Comparison of ENCODE assay signal across 14 cellular contexts in genomic region chr3:24137958-24138875, GRCh38.
A peak's percentile ranks its signal among the peaks of the same experiment; 100 is the strongest.
DNase-seq lines count a peak whose midpoint lies in the region; ATAC-seq, FAIRE-seq and TF ChIP-seq lines count a peak whose summit lies in the region.
"Had no signal": no experiment of that assay in that cellular context is flagged by ENCODE, and none has a peak within 500 bp of the region (broad histone marks: within the 10 kb centered on the region; RNA-seq: fewer than 3 reads in every experiment).

No MANE protein-coding gene starts in this region.

- no peaks in the 10 kb centered on the region for H4K20me1 ChIP-seq in Karpas-422 (ENCODE audit: insufficient read depth, low read depth, low read length)

- H3K27me3 ChIP-seq in Karpas-422 (ENCODE audit: low read length): no peaks in the 10 kb centered on the region
- no peaks in the 10 kb centered on the region for H3K27me3 ChIP-seq in bronchial epithelial cell (ENCODE audit: control insufficient read depth, insufficient read depth, low read length)
- no peaks in the 10 kb centered on the region for H3K27me3 ChIP-seq in psoas muscle (ENCODE audit: insufficient read depth in 3 of 3, low read length in 2 of 3)
- H3K27me3 ChIP-seq: breast epithelium, MG63 had no signal

- no peaks in the 10 kb centered on the region for H3K36me3 ChIP-seq in Karpas-422 (ENCODE audit: insufficient read depth, low read length)
- no peaks in the 10 kb centered on the region for H3K36me3 ChIP-seq in bronchial epithelial cell (ENCODE audit: control insufficient read depth, insufficient read depth, low read length)
- H3K36me3 ChIP-seq in psoas muscle (ENCODE audit: insufficient read depth in 1 of 2, low read depth in 1 of 2): peaks cover 0 to 28% of the 10 kb centered on the region in 2 donors
- H3K36me3 ChIP-seq: breast epithelium, MG63 had no signal

- H3K9ac ChIP-seq in Karpas-422 (ENCODE audit: low read length): no peak overlapping the region

- no peaks in the 10 kb centered on the region for H3K79me2 ChIP-seq in Karpas-422 (ENCODE audit: low read length)

- H3K4me3 ChIP-seq in Karpas-422 (ENCODE audit: low read length): no peak overlapping the region; the same call in 1 of the 2 replicates
- H3K4me3 ChIP-seq in bronchial epithelial cell (ENCODE audit: low read depth, low read length): no peak overlapping the region
- H3K4me3 ChIP-seq in psoas muscle: no peak overlapping the region
- H3K4me3 ChIP-seq: breast epithelium, MG63 had no signal

- TF ChIP-seq CTCF in bronchial epithelial cell (IDR thresholded peaks at IDR 0.05; ENCODE audit: insufficient read depth, low read length, severe bottlenecking) (no peak), psoas muscle (IDR thresholded peaks at IDR 0.05) (no peak), GM20000 (IDR thresholded peaks at IDR 0.05; ENCODE audit: extremely low read depth, missing control alignments) (no peak)

- peaks cover 32% of the 10 kb centered on the region for H3K4me1 ChIP-seq in Karpas-422 (ENCODE audit: low read length)
- peaks cover 48% of the 10 kb centered on the region for H3K4me1 ChIP-seq in psoas muscle
- H3K4me1 ChIP-seq: breast epithelium had no signal

- H3K9me2 ChIP-seq in Karpas-422 (replicated peaks; ENCODE audit: insufficient read depth, low read length): no peaks in the 10 kb centered on the region

- FAIRE-seq in bronchial epithelial cell (lab: Jason Lieb, UNC): peak; percentile 47
- FAIRE-seq: GM12892 had no signal

- intact Hi-C loops in psoas muscle (cut with DNase I): no loop called here

- DNase-seq in Karpas-422: peak; percentile 49
- peak; percentile 30 for DNase-seq in NCI-H2196 treated with DMSO at 0.1 percent for 48 hours (lab: John Stamatoyannopoulos, UW; ENCODE audit: unreplicated experiment)
- peak; percentile 55 for DNase-seq in bronchial epithelial cell (ENCODE audit: low read depth)
- DNase-seq in psoas muscle: no peak
- no peak for DNase-seq in SK-N-DZ (ENCODE audit: low spot score)
- no peak for DNase-seq in GM20000 (ENCODE audit: low spot score)
- no peak for DNase-seq in NCI-H187 (lab: John Stamatoyannopoulos, UW)
- DNase-seq: Caco-2, MG63, naive B cell, WERI-Rb-1 had no signal

- H3K4me2 ChIP-seq in Karpas-422 (ENCODE audit: low read depth, low read length, poor library complexity, severe bottlenecking): peak overlapping the region; percentile 27

- H3K9me3 ChIP-seq in Karpas-422 (ENCODE audit: low read length): no peaks in the 10 kb centered on the region
- no peaks in the 10 kb centered on the region for H3K9me3 ChIP-seq in psoas muscle
- H3K9me3 ChIP-seq: breast epithelium, Caco-2, MG63 had no signal

- H3K27ac ChIP-seq in Karpas-422 (ENCODE audit: low read length): peak overlapping the region; percentile 70
- H3K27ac ChIP-seq in psoas muscle: peak overlapping the region; percentile 74
- H3K27ac ChIP-seq: breast epithelium, epithelial cell of prostate, WERI-Rb-1 had no signal

- peak; percentile 59 to 84 (median 68) for ATAC-seq in psoas muscle

- no peak overlapping the region for H2AFZ ChIP-seq in Karpas-422 (ENCODE audit: low read length)

- WGBS in psoas muscle, 3 donors: 46 to 55% (median 48%) methylated on average over 6 of the region's 6 CpGs

Comparison
In these comparisons a context has a peak if more than half of its experiments do, and no peak if none do; other contexts are left out.
1. DNase-seq: peak in Karpas-422 (single experiment), NCI-H2196 treated with DMSO at 0.1 percent for 48 hours (single experiment) and bronchial epithelial cell (single experiment); none in psoas muscle (0 of 2), SK-N-DZ (single experiment), GM20000 (single experiment) and NCI-H187 (0 of 2).